Comparison of ENCODE assay signal across 8 cellular contexts in the genomic region with DNA sequence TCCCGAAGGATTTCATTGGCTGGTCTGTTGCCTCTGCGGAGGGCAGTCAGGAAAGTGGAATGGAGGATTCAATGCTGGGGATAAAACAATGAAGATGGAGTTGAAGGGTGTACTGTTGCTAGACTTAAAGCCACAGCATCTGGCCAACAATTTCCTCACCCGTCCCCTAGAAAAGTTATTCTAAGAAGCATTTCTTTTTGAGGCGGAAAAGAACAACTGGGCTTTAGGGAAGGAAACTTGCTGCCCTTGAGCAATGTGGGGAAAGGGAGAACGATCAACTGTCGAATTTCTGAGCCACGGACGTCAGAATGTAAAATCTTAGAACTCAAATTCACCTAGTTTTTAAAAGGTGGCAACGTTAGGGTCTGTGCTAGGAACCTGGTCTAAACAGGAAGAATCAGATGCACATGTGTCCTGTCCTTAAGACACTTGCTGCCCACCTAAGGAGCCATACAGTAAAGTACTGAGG. TPM values are rescaled to one million over a fixed set of nuclear protein-coding genes. Genes with fewer than 3 reads are reported as not detected.
DNase-seq lines count a peak whose midpoint lies in the region; ATAC-seq and TF ChIP-seq lines count a peak whose summit lies in the region.

No MANE protein-coding gene starts in this region.

- intact Hi-C loops in activated B cell treated with CpG ODN at 0.5 μM for 24 hours (cut with micrococcal nuclease) (loop anchor here (2.0 to 5.0 kb wide), 4 partner anchors 1055 to 1673 kb away; a partner anchor contains a TSS), spleen (cut with DNase I; ENCODE audit: low total_unique reads) (loop anchor here (2.0 kb wide), 1 partner anchor 17 kb away; a partner anchor contains a TSS), sciatic nerve (cut with DNase I) (no loop called here)

- peak overlapping the region; percentile 92 to 94 for H3K4me3 Mint-ChIP-seq in activated T-cell treated with anti-CD3 and anti-CD28 coated beads, Interleukin-2, amount 50 U/mL, for 72 hours
- H3K4me3 Mint-ChIP-seq in activated B cell treated with CpG ODN at 0.5 μM for 24 hours = peak overlapping the region; percentile 96

- TF ChIP-seq POLR2A in spleen (IDR thresholded peaks at IDR 0.05) = peak in 1 of 3 donors; percentile 15

- WGBS in iPS DF 6.9 (ENCODE audit: insufficient coverage, insufficient read length) = no CpG with 5 or more reads among the region's 9 CpGs
- 0 to 1% (median 0%) methylated on average over 9 of the region's 9 CpGs for WGBS in spleen, 5 donors

- peaks cover 14 to 17% of the 10 kb centered on the region in 2 donors for H3K36me3 Mint-ChIP-seq in activated T-cell treated with anti-CD3 and anti-CD28 coated beads, Interleukin-2, amount 50 U/mL, for 72 hours (ENCODE audit: insufficient read depth in 2 of 2)
- H3K36me3 Mint-ChIP-seq in activated B cell treated with CpG ODN at 0.5 μM for 24 hours (ENCODE audit: low read depth) = peaks cover 29% of the 10 kb centered on the region

- H3K9me3 ChIP-seq in iPS DF 6.9 (ENCODE audit: control insufficient read depth, insufficient read depth, low read length) (no peaks in the 10 kb centered on the region), spleen (peaks cover 0 to 7% (median 0%) of the 10 kb centered on the region in 8 donors)

- H3K4me1 ChIP-seq in iPS DF 6.9 (ENCODE audit: control insufficient read depth, insufficient read depth, low read length) (no peaks in the 10 kb centered on the region), spleen (peaks cover 9 to 45% (median 24%) of the 10 kb centered on the region in 6 donors)

- POLR2A ChIA-PET in activated B cell treated with CpG ODN at 0.5 μM for 24 hours (lab: Charles Lee) = interaction anchor here (1.1 to 5.9 kb wide), 2 partner anchors 18 kb away, joined by 3 to 99 read pairs; a partner anchor contains a TSS

- DNase-seq in activated T-cell treated with anti-CD3 and anti-CD28 coated beads, Interleukin-2, amount 50 U/mL, for 72 hours = no peak
- DNase-seq in activated T-cell treated with anti-CD3 and anti-CD28 coated beads, Interleukin-2, amount 50 U/mL, for 1 hour = no peak
- DNase-seq in activated B cell treated with CpG ODN at 0.5 μM for 24 hours (no peak), iPS DF 6.9 (ENCODE audit: low read depth, low spot score) (peak; percentile 67), spleen (peak; percentile 12), inferior parietal cortex (ENCODE audit: extremely low spot score) (no peak), sciatic nerve (ENCODE audit: low spot score) (no peak)
- DNase-seq in stimulated activated CD4-positive, alpha-beta T cell treated with anti-CD3 and anti-CD28 coated beads, Interleukin-2, amount 100 ng/mL, for 24 hours = no peak

- CTCF ChIA-PET in activated B cell treated with CpG ODN at 0.5 μM for 24 hours (lab: Charles Lee) = no interaction called here

- H3K36me3 ChIP-seq in iPS DF 6.9 (ENCODE audit: control insufficient read depth, insufficient read depth, low read length) = no peaks in the 10 kb centered on the region
- H3K36me3 ChIP-seq in spleen = peaks cover 0 to 17% (median 10%) of the 10 kb centered on the region in 6 donors

- peak overlapping the region; percentile 85; the same call in 1 of the 2 replicates for H3K4me3 ChIP-seq in iPS DF 6.9 (ENCODE audit: low read length)
- peak overlapping the region; percentile 60 to 88 (median 74) for H3K4me3 ChIP-seq in spleen

- H3K27me3 ChIP-seq in iPS DF 6.9 (ENCODE audit: control insufficient read depth, insufficient read depth, low read length) = no peaks in the 10 kb centered on the region
- no peaks in the 10 kb centered on the region for H3K27me3 ChIP-seq in spleen (replicated peaks in 1 of 7)

- H3K9me3 Mint-ChIP-seq in activated T-cell treated with anti-CD3 and anti-CD28 coated beads, Interleukin-2, amount 50 U/mL, for 72 hours = peaks cover 4 to 9% of the 10 kb centered on the region in 2 donors
- H3K9me3 Mint-ChIP-seq in activated B cell treated with CpG ODN at 0.5 μM for 24 hours = peaks cover 5% of the 10 kb centered on the region

- H3K4me1 Mint-ChIP-seq in activated T-cell treated with anti-CD3 and anti-CD28 coated beads, Interleukin-2, amount 50 U/mL, for 72 hours (ENCODE audit: low read depth) = peaks cover 25% of the 10 kb centered on the region
- peaks cover 44% of the 10 kb centered on the region for H3K4me1 Mint-ChIP-seq in activated B cell treated with CpG ODN at 0.5 μM for 24 hours

- H3K27ac ChIP-seq in iPS DF 6.9 (ENCODE audit: low read length) (no peak overlapping the region), spleen (peak overlapping the region; percentile 98 to 100 (median 100))

- TF ChIP-seq CTCF in activated B cell treated with CpG ODN at 0.5 μM for 24 hours (IDR thresholded peaks at IDR 0.05) = no peak
- TF ChIP-seq CTCF in spleen (IDR thresholded peaks at IDR 0.05 in 8 of 11, conservative IDR thresholded peaks at IDR 0.05 in 3 of 11) = no peak

- no peaks in the 10 kb centered on the region for H3K27me3 Mint-ChIP-seq in activated T-cell treated with anti-CD3 and anti-CD28 coated beads, Interleukin-2, amount 50 U/mL, for 72 hours (ENCODE audit: low read depth)
- peaks cover 7% of the 10 kb centered on the region for H3K27me3 Mint-ChIP-seq in activated B cell treated with CpG ODN at 0.5 μM for 24 hours

- ATAC-seq in activated T-cell treated with anti-CD3 and anti-CD28 coated beads, Interleukin-2, amount 50 U/mL, for 72 hours (replicated peaks in 1 of 2) = no peak
- ATAC-seq in activated B cell treated with CpG ODN at 0.5 μM for 24 hours (ENCODE audit: low read depth) = no peak
- no peak for ATAC-seq in sciatic nerve

- peak overlapping the region; percentile 100 for H3K27ac Mint-ChIP-seq in activated T-cell treated with anti-CD3 and anti-CD28 coated beads, Interleukin-2, amount 50 U/mL, for 72 hours
- peak overlapping the region; percentile 100 for H3K27ac Mint-ChIP-seq in activated B cell treated with CpG ODN at 0.5 μM for 24 hours

RNA-seq across cellular contexts. Expression of a gene that starts 0.7 kb away (rescaled TPM):
- 10 to 100 TPM in 1 of 2 donors, 1 to 10 TPM in 1; 7.8 to 15.9 TPM for total RNA-seq in activated T-cell treated with anti-CD3 and anti-CD28 coated beads, Interleukin-2, amount 50 U/mL, for 72 hours
- 8.6 and 11.8 TPM in 2 replicates for total RNA-seq in activated B cell treated with CpG ODN at 0.5 μM for 24 hours
- 10 to 100 TPM in 3 of 7 donors, 1 to 10 TPM in 4; 4.3 to 12.9 (median 8.8) TPM for total RNA-seq in spleen
- polyA plus RNA-seq in spleen = 10 to 100 TPM; 21.2 to 26.2 (median 26.2) TPM
- total RNA-seq in sciatic nerve = 15.2 TPM

RNA-seq across cellular contexts. Expression of a gene that starts 17.9 kb away (rescaled TPM):
- 100 to 1,000 TPM; 178 to 217 TPM for total RNA-seq in activated T-cell treated with anti-CD3 and anti-CD28 coated beads, Interleukin-2, amount 50 U/mL, for 72 hours
- total RNA-seq in activated B cell treated with CpG ODN at 0.5 μM for 24 hours (94.0 and 118 TPM in 2 replicates), spleen (100 to 1,000 TPM in 1 of 7 donors, 10 to 100 TPM in 6; 75.0 to 105 (median 84.8) TPM), sciatic nerve (144 TPM)
- polyA plus RNA-seq in spleen = 10 to 100 TPM; 34.0 to 48.4 (median 40.2) TPM

Comparison
In these comparisons a context has a peak if more than half of its experiments do, and no peak if none do; other contexts are left out.
1. DNase-seq: peak in iPS DF 6.9 (single experiment) and spleen (single experiment); none in activated T-cell treated with anti-CD3 and anti-CD28 coated beads, Interleukin-2, amount 50 U/mL, for 72 hours (0 of 2), activated T-cell treated with anti-CD3 and anti-CD28 coated beads, Interleukin-2, amount 50 U/mL, for 1 hour (single experiment), activated B cell treated with CpG ODN at 0.5 μM for 24 hours (single experiment), stimulated activated CD4-positive, alpha-beta T cell treated with anti-CD3 and anti-CD28 coated beads, Interleukin-2, amount 100 ng/mL, for 24 hours (0 of 2), inferior parietal cortex (single experiment) and sciatic nerve (single experiment).